ENCODE assay signal across 1 cellular context in genomic region chr10:29857843-29858242, GRCh38.
TF ChIP-seq lines count a peak whose summit lies in the region.

No MANE protein-coding gene starts in this region.

TF ChIP-seq in HCT116, 20 proteins besides CTCF, POLR2A, EP300 and RAD21 (continued from another document):
- TF ChIP-seq, protein P1, sequence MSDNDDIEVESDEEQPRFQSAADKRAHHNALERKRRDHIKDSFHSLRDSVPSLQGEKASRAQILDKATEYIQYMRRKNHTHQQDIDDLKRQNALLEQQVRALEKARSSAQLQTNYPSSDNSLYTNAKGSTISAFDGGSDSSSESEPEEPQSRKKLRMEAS (IDR thresholded peaks at IDR 0.05) = no peak
- TF ChIP-seq ZNF274 (IDR thresholded peaks at IDR 0.05; ENCODE audit: low read depth, low read length) (no peak), CEBPB (IDR thresholded peaks at IDR 0.05; ENCODE audit: low read depth) (no peak), SRF (IDR thresholded peaks at IDR 0.05; ENCODE audit: low read depth) (no peak), EZH2phosphoT487 (IDR thresholded peaks at IDR 0.05; ENCODE audit: borderline replicate concordance) (no peak)
TF ChIP-seq in HCT116: peak in this region for 0.
